In genomic region chr16:50697881-50698767, GRCh38 we compare ENCODE assay signal across 1 cellular context.
TF ChIP-seq lines count a peak whose summit lies in the region.

No MANE protein-coding gene starts in this region.

TF ChIP-seq in GM23338, 12 proteins besides CTCF, POLR2A, EP300 and RAD21 (continued from another document):
- TF ChIP-seq REST (IDR thresholded peaks at IDR 0.05; ENCODE audit: unreplicated experiment): no peak
- TF ChIP-seq ZNF331 (CRISPR knock-in tag; IDR thresholded peaks at IDR 0.05; ENCODE audit: low read depth): no peak
- no peak for TF ChIP-seq STAT1 (IDR thresholded peaks at IDR 0.05; ENCODE audit: unreplicated experiment)
- no peak for TF ChIP-seq EZH2phosphoT487 (IDR thresholded peaks at IDR 0.05; ENCODE audit: unreplicated experiment)
- no peak for TF ChIP-seq NANOG (IDR thresholded peaks at IDR 0.05; ENCODE audit: borderline replicate concordance)
- no peak for TF ChIP-seq POLR2AphosphoS5 (IDR thresholded peaks at IDR 0.05; ENCODE audit: low read depth)
- no peak for TF ChIP-seq ZNF114 (CRISPR knock-in tag; IDR thresholded peaks at IDR 0.05)
